19 cellular contexts compared by ENCODE assay signal in genomic region chr11:77287136-77287535, GRCh38. TPM values are rescaled to one million over a fixed set of nuclear protein-coding genes. Genes with fewer than 3 reads are reported as not detected.
DNase-seq lines count a peak whose midpoint lies in the region; ATAC-seq, FAIRE-seq and TF ChIP-seq lines count a peak whose summit lies in the region.
"Had no signal": no experiment of that assay in that cellular context is flagged by ENCODE, and none has a peak within 500 bp of the region (broad histone marks: within the 10 kb centered on the region; RNA-seq: fewer than 3 reads in every experiment).

No MANE protein-coding gene starts in this region.

- TF ChIP-seq CTCF in GM23338 (conservative IDR thresholded peaks at IDR 0.05; ENCODE audit: low read depth in 2 of 2) (no peak), PC-9 (conservative IDR thresholded peaks at IDR 0.05) (no peak), fibroblast of lung (conservative IDR thresholded peaks at IDR 0.05 in 1 of 2, IDR thresholded peaks at IDR 0.05 in 1 of 2; ENCODE audit: low read depth in 1 of 2, low read length in 2 of 2) (no peak)

- DNase-seq in GM23338 (ENCODE audit: low spot score): no peak
- DNase-seq in PC-9: no peak
- peak in 1 of 2 donors; percentile 40 for DNase-seq in fibroblast of lung (ENCODE audit: low read depth in 2 of 2)
- DNase-seq in left cardiac atrium: no peak
- DNase-seq in naive thymus-derived CD8-positive, alpha-beta T cell: no peak
- no peak for DNase-seq in HTR-8/SVneo (ENCODE audit: insufficient read length, low spot score)
- DNase-seq: C1 segment of cervical spinal cord; DMS 273 treated with DMSO at 0.1 percent for 48 hours; NCI-H1092 treated with DMSO at 0.1 percent for 48 hours; NCI-H1694 treated with DMSO at 0.1 percent for 48 hours; NCI-H69; NK-92 treated with Interleukin-12 subunit alpha and Interleukin-12 subunit beta, amount 100 ng/mL, for 24 hours; OCI-M1 had no signal

- H3K36me3 Mint-ChIP-seq in GM23338 (ENCODE audit: low read depth): no peaks in the 10 kb centered on the region
- no peaks in the 10 kb centered on the region for H3K36me3 Mint-ChIP-seq in naive thymus-derived CD8-positive, alpha-beta T cell

- no peak overlapping the region for H3K27ac Mint-ChIP-seq in GM23338
- no peak overlapping the region for H3K27ac Mint-ChIP-seq in naive thymus-derived CD8-positive, alpha-beta T cell

- H3K9me3 ChIP-seq in PC-9 (ENCODE audit: insufficient read depth, low read depth) (no peaks in the 10 kb centered on the region), fibroblast of lung (ENCODE audit: control insufficient read depth, insufficient read depth, low read depth, low read length) (no peaks in the 10 kb centered on the region), skeletal muscle satellite cell (replicated peaks; ENCODE audit: low read length) (no peaks in the 10 kb centered on the region)
- H3K9me3 ChIP-seq: MG63 had no signal

- H3K4me1 ChIP-seq in GM23338 (ENCODE audit: insufficient read depth) (no peaks in the 10 kb centered on the region), PC-9 (replicated peaks; ENCODE audit: insufficient read depth) (peaks cover 8% of the 10 kb centered on the region; the same call in 1 of the 2 replicates), fibroblast of lung (ENCODE audit: control insufficient read depth, extremely low read depth, insufficient read depth, low read length) (peaks cover 13% of the 10 kb centered on the region), skeletal muscle satellite cell (ENCODE audit: control insufficient read depth, insufficient read depth, low read length) (peaks cover 23% of the 10 kb centered on the region)

- intact Hi-C loops in PC-9 (cut with micrococcal nuclease; ENCODE audit: unreplicated experiment) (no loop called here), left cardiac atrium (cut with DNase I) (no loop called here)

- no peaks in the 10 kb centered on the region for H3K4me1 Mint-ChIP-seq in GM23338
- no peaks in the 10 kb centered on the region for H3K4me1 Mint-ChIP-seq in naive thymus-derived CD8-positive, alpha-beta T cell

- no peaks in the 10 kb centered on the region for H3K36me3 ChIP-seq in GM23338 (ENCODE audit: insufficient read depth)
- no peaks in the 10 kb centered on the region for H3K36me3 ChIP-seq in PC-9 (ENCODE audit: low read depth)
- no peaks in the 10 kb centered on the region for H3K36me3 ChIP-seq in fibroblast of lung (ENCODE audit: control insufficient read depth, insufficient read depth, low read length)
- H3K36me3 ChIP-seq in skeletal muscle satellite cell (ENCODE audit: insufficient read depth, low read length): no peaks in the 10 kb centered on the region
- H3K36me3 ChIP-seq: MG63 had no signal

- CTCF ChIA-PET in PC-9 (lab: Charles Lee): interaction anchor here (0.6 kb wide), 1 partner anchor 301 kb away, joined by 6 read pairs; no protein-coding TSS in a partner anchor

- ATAC-seq in GM23338 (no peak), left cardiac atrium (no peak)
- ATAC-seq in naive thymus-derived CD8-positive, alpha-beta T cell: no peak
- ATAC-seq: Right ventricle myocardium inferior had no signal

- no peak overlapping the region for H3K27ac ChIP-seq in GM23338 (ENCODE audit: low read depth)
- H3K27ac ChIP-seq in PC-9: no peak overlapping the region
- H3K27ac ChIP-seq in fibroblast of lung (ENCODE audit: insufficient read depth, low read length): peak overlapping the region; percentile 4
- H3K27ac ChIP-seq: KMS-11, SK-N-MC had no signal

- no peaks in the 10 kb centered on the region for H3K9me2 ChIP-seq in GM23338 (ENCODE audit: insufficient read depth)
- H3K9me2 ChIP-seq in PC-9 (ENCODE audit: insufficient read depth): no peaks in the 10 kb centered on the region

- H3F3A ChIP-seq in GM23338 (replicated peaks; ENCODE audit: low read depth) (no peaks in the 10 kb centered on the region), PC-9 (ENCODE audit: insufficient read depth, low read depth) (no peaks in the 10 kb centered on the region)

- H3K79me2 ChIP-seq in GM23338 (replicated peaks; ENCODE audit: insufficient read depth) (no peaks in the 10 kb centered on the region), PC-9 (ENCODE audit: low read depth) (no peaks in the 10 kb centered on the region), fibroblast of lung (ENCODE audit: control insufficient read depth, insufficient read depth, low read length) (no peaks in the 10 kb centered on the region)

- H3K4me2 ChIP-seq in GM23338 (no peak overlapping the region), PC-9 (0 out of 2 replicates have a peak overlapping the region, but pooled peaks have one; percentile 5), fibroblast of lung (ENCODE audit: extremely low read depth, insufficient read depth, low read length) (peak overlapping the region; percentile 45), skeletal muscle satellite cell (ENCODE audit: low read length) (peak overlapping the region; percentile 44)
- H3K4me2 ChIP-seq: KMS-11 had no signal

- no peak for FAIRE-seq in HTR-8/SVneo (lab: Jason Lieb, UNC)

- POLR2A ChIA-PET in PC-9 (lab: Charles Lee; ENCODE audit: unreplicated experiment): no interaction called here
- POLR2A ChIA-PET in naive thymus-derived CD8-positive, alpha-beta T cell (lab: Charles Lee): no interaction called here

- H3K9ac ChIP-seq in fibroblast of lung (ENCODE audit: insufficient read depth, low read length) (no peak overlapping the region), skeletal muscle satellite cell (ENCODE audit: low read depth, low read length) (no peak overlapping the region)
- H3K9ac ChIP-seq: KMS-11 had no signal

- BruUV-seq in PC-9 (replicated peaks; lab: Mats Ljungman, UMichigan): no TSS peak

- no peak overlapping the region for H3K4me3 Mint-ChIP-seq in GM23338
- H3K4me3 Mint-ChIP-seq in naive thymus-derived CD8-positive, alpha-beta T cell: no peak overlapping the region

- H4K20me1 ChIP-seq in GM23338 (replicated peaks; ENCODE audit: insufficient read depth): no peaks in the 10 kb centered on the region
- H4K20me1 ChIP-seq in PC-9 (ENCODE audit: insufficient read depth): no peaks in the 10 kb centered on the region
- H4K20me1 ChIP-seq in fibroblast of lung (ENCODE audit: control insufficient read depth, extremely low read depth, insufficient read depth, low read length): no peaks in the 10 kb centered on the region

- no peaks in the 10 kb centered on the region for H3K9me3 Mint-ChIP-seq in GM23338
- peaks cover 0 to 3% (median 0%) of the 10 kb centered on the region in 9 donors for H3K9me3 Mint-ChIP-seq in naive thymus-derived CD8-positive, alpha-beta T cell

- no peak overlapping the region for H3K4me3 ChIP-seq in GM23338
- no peak overlapping the region for H3K4me3 ChIP-seq in PC-9
- H3K4me3 ChIP-seq in fibroblast of lung (replicated peaks in 1 of 4; ENCODE audit: control extremely low read depth in 1 of 4, insufficient read depth in 1 of 4, low read depth in 3 of 4, low read length in 4 of 4): no peak overlapping the region
- H3K4me3 ChIP-seq in skeletal muscle satellite cell (ENCODE audit: low read length): peak overlapping the region; percentile 16
- H3K4me3 ChIP-seq: MG63, SK-N-MC had no signal

- H2AFZ ChIP-seq in GM23338 (peak overlapping the region; percentile 18; the same call in 1 of the 2 replicates), PC-9 (no peak overlapping the region), fibroblast of lung (ENCODE audit: low read length) (no peak overlapping the region)

- H3K27me3 Mint-ChIP-seq in GM23338 (ENCODE audit: insufficient read depth, low read depth, poor library complexity): no peaks in the 10 kb centered on the region
- peaks cover 15 to 55% (median 29%) of the 10 kb centered on the region in 5 donors for H3K27me3 Mint-ChIP-seq in naive thymus-derived CD8-positive, alpha-beta T cell

- H3K27me3 ChIP-seq in GM23338 (ENCODE audit: insufficient read depth) (no peaks in the 10 kb centered on the region), PC-9 (ENCODE audit: insufficient read depth, low read depth) (no peaks in the 10 kb centered on the region), fibroblast of lung (ENCODE audit: control insufficient read depth, insufficient read depth, low read length) (no peaks in the 10 kb centered on the region), skeletal muscle satellite cell (ENCODE audit: control insufficient read depth, insufficient read depth, low read length) (no peaks in the 10 kb centered on the region)
- H3K27me3 ChIP-seq: MG63 had no signal

TF ChIP-seq in GM23338, 12 proteins besides CTCF, POLR2A, EP300 and RAD21 (continues in another document):
- TF ChIP-seq EZH2 (IDR thresholded peaks at IDR 0.05; ENCODE audit: low read depth, unreplicated experiment): no peak
- no peak for TF ChIP-seq ZNF331 (CRISPR knock-in tag; IDR thresholded peaks at IDR 0.05; ENCODE audit: low read depth)

RNA-seq across cellular contexts. Expression of gene GDPD4, which starts 14.3 kb away (rescaled TPM):
- not detected in 2 replicates for total RNA-seq in GM23338 (2014; rRNA removed; shearing (Covaris generic))
- polyA plus RNA-seq in GM23338 (2016; fragmentation: Nextera tagmentation; extraction: Ambion mirVana) (not detected in 2 replicates), fibroblast of lung (not detected in 2 replicates)
- total RNA-seq in PC-9 (2021) (not detected in 2 replicates), fibroblast of lung (not detected in 2 replicates), left cardiac atrium (not detected)
- not detected in 2 replicates for polyA plus RNA-seq in fibroblast of lung (2012)
- polyA minus RNA-seq in fibroblast of lung (ENCODE audit: low replicate concordance): not detected in 2 replicates
- not detected in 2 replicates for total RNA-seq in skeletal muscle satellite cell (2012; rRNA removed)
- not detected for total RNA-seq in naive thymus-derived CD8-positive, alpha-beta T cell
- polyA plus RNA-seq in naive thymus-derived CD8-positive, alpha-beta T cell: not detected
- total RNA-seq: Daoy, Right ventricle myocardium inferior had no signal
